Comparison of ENCODE assay signal across 1 cellular context in genomic region chr4:27088491-27088890, GRCh38.
TF ChIP-seq lines count a peak whose summit lies in the region.

No MANE protein-coding gene starts in this region.

TF ChIP-seq in HepG2, 621 proteins besides CTCF, POLR2A, EP300 and RAD21 (continued from another document):
- TF ChIP-seq, protein P1, sequence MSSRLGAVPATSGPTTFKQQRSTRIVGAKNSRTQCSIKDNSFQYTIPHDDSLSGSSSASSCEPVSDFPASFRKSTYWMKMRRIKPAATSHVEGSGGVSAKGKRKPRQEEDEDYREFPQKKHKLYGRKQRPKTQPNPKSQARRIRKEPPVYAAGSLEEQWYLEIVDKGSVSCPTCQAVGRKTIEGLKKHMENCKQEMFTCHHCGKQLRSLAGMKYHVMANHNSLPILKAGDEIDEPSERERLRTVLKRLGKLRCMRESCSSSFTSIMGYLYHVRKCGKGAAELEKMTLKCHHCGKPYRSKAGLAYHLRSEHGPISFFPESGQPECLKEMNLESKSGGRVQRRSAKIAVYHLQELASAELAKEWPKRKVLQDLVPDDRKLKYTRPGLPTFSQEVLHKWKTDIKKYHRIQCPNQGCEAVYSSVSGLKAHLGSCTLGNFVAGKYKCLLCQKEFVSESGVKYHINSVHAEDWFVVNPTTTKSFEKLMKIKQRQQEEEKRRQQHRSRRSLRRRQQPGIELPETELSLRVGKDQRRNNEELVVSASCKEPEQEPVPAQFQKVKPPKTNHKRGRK (CRISPR knock-in tag; IDR thresholded peaks at IDR 0.05) = no peak
- TF ChIP-seq MATR3 (CRISPR knock-in tag; IDR thresholded peaks at IDR 0.05) (no peak), PAXIP1 (CRISPR knock-in tag; conservative IDR thresholded peaks at IDR 0.05) (no peak), HMGXB3 (CRISPR knock-in tag; IDR thresholded peaks at IDR 0.05; ENCODE audit: borderline replicate concordance) (no peak), ZNF776 (CRISPR knock-in tag; IDR thresholded peaks at IDR 0.05) (no peak), ZNF274 (CRISPR knock-in tag; IDR thresholded peaks at IDR 0.05) (no peak), CREBL2 (CRISPR knock-in tag; IDR thresholded peaks at IDR 0.05; ENCODE audit: borderline replicate concordance) (no peak), ELF3 (CRISPR knock-in tag; IDR thresholded peaks at IDR 0.05) (no peak), KAT7 (CRISPR knock-in tag; IDR thresholded peaks at IDR 0.05; ENCODE audit: borderline replicate concordance) (no peak), TBP (CRISPR knock-in tag; IDR thresholded peaks at IDR 0.05) (no peak), HINFP (CRISPR knock-in tag; IDR thresholded peaks at IDR 0.05; ENCODE audit: low read depth) (no peak)
